8 cellular contexts compared by ENCODE assay signal in genomic region chr10:5813091-5813340, GRCh38. TPM values are rescaled to one million over a fixed set of nuclear protein-coding genes. Genes with fewer than 3 reads are reported as not detected.
DNase-seq lines count a peak whose midpoint lies in the region; ATAC-seq, FAIRE-seq and TF ChIP-seq lines count a peak whose summit lies in the region.

No MANE protein-coding gene starts in this region.

- H3K36me3 ChIP-seq in liver (ENCODE audit: control insufficient read depth in 4 of 4, insufficient read depth in 3 of 4, low read depth in 1 of 4, low read length in 3 of 4), result no peaks in the 10 kb centered on the region
- no peaks in the 10 kb centered on the region for H3K36me3 ChIP-seq in transverse colon

- H3K27me3 ChIP-seq in liver (ENCODE audit: control insufficient read depth in 4 of 4, insufficient read depth in 4 of 4, low read length in 3 of 4), result no peaks in the 10 kb centered on the region
- H3K27me3 ChIP-seq in transverse colon, result no peaks in the 10 kb centered on the region

- no peak for TF ChIP-seq CTCF in astrocyte of the cerebellum (IDR thresholded peaks at IDR 0.05; ENCODE audit: low read depth, low read length, missing control alignments)
- no peak for TF ChIP-seq CTCF in liver (IDR thresholded peaks at IDR 0.05; ENCODE audit: low read depth, low read length, missing input control)
- TF ChIP-seq CTCF in transverse colon (IDR thresholded peaks at IDR 0.05), result no peak
- TF ChIP-seq CTCF in D721Med (IDR thresholded peaks at IDR 0.05; ENCODE audit: insufficient read depth, missing control alignments), result no peak

- FAIRE-seq in D721Med (lab: Jason Lieb, UNC), result no peak

- peak overlapping the region; percentile 90 for H3K27ac Mint-ChIP-seq in activated naive CD4-positive, alpha-beta T cell treated with anti-CD3 and anti-CD28 coated beads for 36 hours

- H3K4me1 Mint-ChIP-seq in activated naive CD4-positive, alpha-beta T cell treated with anti-CD3 and anti-CD28 coated beads for 36 hours (ENCODE audit: low read depth), result peaks cover 70% of the 10 kb centered on the region

- H3K27me3 Mint-ChIP-seq in activated naive CD4-positive, alpha-beta T cell treated with anti-CD3 and anti-CD28 coated beads for 36 hours (ENCODE audit: low read depth), result no peaks in the 10 kb centered on the region

- H3K4me1 ChIP-seq in liver (ENCODE audit: control insufficient read depth in 4 of 4, insufficient read depth in 4 of 4, low read length in 3 of 4) (peaks cover 0 to 36% (median 28%) of the 10 kb centered on the region in 4 donors), transverse colon (peaks cover 18 to 46% (median 39%) of the 10 kb centered on the region in 4 donors)

- peak overlapping the region; percentile 96 to 97 for H3K9ac ChIP-seq in liver (ENCODE audit: low read depth in 1 of 2, low read length in 2 of 2)

- H3K4me3 ChIP-seq in astrocyte of the cerebellum (ENCODE audit: low read depth, low read length) (peak overlapping the region; percentile 90), liver (ENCODE audit: low read depth in 1 of 3, low read length in 3 of 3) (peak overlapping the region; percentile 75 to 93 (median 80)), transverse colon (peak overlapping the region; percentile 76 to 97 (median 94))

- H3K27ac ChIP-seq in liver (ENCODE audit: low read depth in 1 of 2, low read length in 2 of 2) (peak overlapping the region; percentile 97 to 100), transverse colon (peak overlapping the region; percentile 98 to 100 (median 100))

- no peak for TF ChIP-seq RAD21 in liver (IDR thresholded peaks at IDR 0.05)

- in situ Hi-C loops in astrocyte of the cerebellum (cut with HindIII; ENCODE audit: low sequenced_read_pairs), result loop anchor here (5.0 kb wide), 1 partner anchor 64 kb away; no protein-coding TSS in a partner anchor
- in situ Hi-C loops in transverse colon (cut with MboI; ENCODE audit: low pct_ligation_motif_present in 1 of 4, low pct_unique_long_range_greater_than_20kb in 1 of 4, low sequenced_read_pairs in 3 of 4), result loop anchor here in 1 of 4 donors (10.0 kb wide), 1 partner anchor 62 kb away; no protein-coding TSS in a partner anchor

- no peaks in the 10 kb centered on the region for H3K9me3 Mint-ChIP-seq in activated naive CD4-positive, alpha-beta T cell treated with anti-CD3 and anti-CD28 coated beads for 36 hours

- H3K4me3 Mint-ChIP-seq in activated naive CD4-positive, alpha-beta T cell treated with anti-CD3 and anti-CD28 coated beads for 36 hours, result peak overlapping the region; percentile 84

- peaks cover 19% of the 10 kb centered on the region for H3K36me3 Mint-ChIP-seq in activated naive CD4-positive, alpha-beta T cell treated with anti-CD3 and anti-CD28 coated beads for 36 hours (ENCODE audit: low read depth)

- intact Hi-C loops in activated naive CD4-positive, alpha-beta T cell treated with anti-CD3 and anti-CD28 coated beads for 36 hours (cut with micrococcal nuclease), result loop anchor here (1.0 to 10.0 kb wide), 12 partner anchors 36 to 986 kb away; partner anchors contain the start of genes AKR1E2, FBH1, RBM17 and TASOR2
- intact Hi-C loops in transverse colon (cut with DNase I; ENCODE audit: low total_unique reads), result no loop called here

- H3K9me3 ChIP-seq in liver (ENCODE audit: control insufficient read depth in 4 of 4, low read length in 3 of 4) (no peaks in the 10 kb centered on the region), transverse colon (no peaks in the 10 kb centered on the region)

- CTCF ChIA-PET in activated naive CD4-positive, alpha-beta T cell treated with anti-CD3 and anti-CD28 coated beads for 36 hours (lab: Charles Lee), result interaction anchor here (0.7 to 1.3 kb wide), 2 partner anchors 31 to 45 kb away, joined by 4 to 5 read pairs; no protein-coding TSS in a partner anchor

- no peak for TF ChIP-seq EP300 in transverse colon (IDR thresholded peaks at IDR 0.05; ENCODE audit: low read depth)

- under 1% methylated on average over 29 of the region's 29 CpGs for WGBS in liver
- 1% methylated on average over 29 of the region's 29 CpGs; no CpG with 5 or more reads in 1 of the 2 donors for WGBS in transverse colon (ENCODE audit: low coverage in 1 of 2), 2 donors

- ATAC-seq in HG03432 (IDR thresholded peaks at IDR 0.05; ENCODE audit: unreplicated experiment), result peak; percentile 26

- no peak for TF ChIP-seq POLR2A in transverse colon (IDR thresholded peaks at IDR 0.05)

- DNase-seq in activated naive CD4-positive, alpha-beta T cell treated with anti-CD3 and anti-CD28 coated beads for 36 hours, result no peak
- DNase-seq in activated naive CD4-positive, alpha-beta T cell (lab: John Stamatoyannopoulos, UW), result no peak
- DNase-seq in astrocyte of the cerebellum (ENCODE audit: low read depth) (no peak), transverse colon (no peak), D721Med (ENCODE audit: insufficient read length, low spot score) (no peak), dermis blood vessel endothelial cell (no peak)

TF ChIP-seq in liver, 16 proteins besides CTCF, POLR2A, EP300 and RAD21:
- TF ChIP-seq FOXA1 (IDR thresholded peaks at IDR 0.05) (no peak), EGR1 (IDR thresholded peaks at IDR 0.05; ENCODE audit: low read depth in 2 of 2) (no peak), ATF3 (IDR thresholded peaks at IDR 0.05) (no peak), SP1 (IDR thresholded peaks at IDR 0.05) (no peak), REST (IDR thresholded peaks at IDR 0.05) (no peak), TAF1 (conservative IDR thresholded peaks at IDR 0.05) (no peak), HNF4A (conservative IDR thresholded peaks at IDR 0.05) (no peak), NR2F2 (IDR thresholded peaks at IDR 0.05) (no peak), RXRA (IDR thresholded peaks at IDR 0.05) (no peak), FOXA2 (IDR thresholded peaks at IDR 0.05) (no peak), JUND (IDR thresholded peaks at IDR 0.05) (no peak), HNF4G (IDR thresholded peaks at IDR 0.05) (no peak), GABPA (IDR thresholded peaks at IDR 0.05 in 1 of 2, conservative IDR thresholded peaks at IDR 0.05 in 1 of 2) (no peak), MAX (IDR thresholded peaks at IDR 0.05) (no peak)

RNA-seq across cellular contexts. Expression of gene GDI2, which starts 0.2 kb away (rescaled TPM):
- total RNA-seq in activated naive CD4-positive, alpha-beta T cell treated with anti-CD3 and anti-CD28 coated beads for 36 hours, result 100 to 1,000 TPM; 277 to 288 TPM
- total RNA-seq in liver, result 100 to 1,000 TPM; 190 TPM
- 100 to 1,000 TPM; 103 to 120 TPM for polyA plus RNA-seq in liver
- total RNA-seq in transverse colon, result 100 to 1,000 TPM; 122 to 270 (median 203) TPM
- total RNA-seq in dermis blood vessel endothelial cell, result 581 and 665 TPM in 2 replicates
